In the genomic region with DNA sequence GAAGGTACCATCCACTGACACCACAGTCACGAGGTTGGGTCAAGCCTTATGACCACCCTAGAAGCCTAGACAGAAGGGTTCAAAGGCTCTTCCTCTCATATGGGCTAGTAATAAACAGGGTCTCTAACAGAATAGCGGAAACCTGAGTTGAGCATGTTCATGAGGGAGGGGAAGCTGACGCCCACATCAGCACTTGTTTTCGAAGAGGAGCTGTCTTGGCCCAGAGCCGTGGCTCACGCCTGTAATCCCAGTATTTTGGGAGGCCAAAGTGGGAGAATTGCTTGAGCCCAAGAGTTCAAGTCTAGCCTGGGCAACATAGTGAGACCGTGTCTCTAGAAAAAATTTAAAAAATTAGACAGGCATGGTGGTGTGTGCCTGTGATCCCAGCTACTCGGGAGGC, we compare ENCODE assay signal across 21 cellular contexts. TPM values are rescaled to one million over a fixed set of nuclear protein-coding genes. Genes with fewer than 3 reads are reported as not detected.
A peak's percentile ranks its signal among the peaks of the same experiment; 100 is the strongest.
DNase-seq lines count a peak whose midpoint lies in the region; ATAC-seq and TF ChIP-seq lines count a peak whose summit lies in the region.
"Had no signal": no experiment of that assay in that cellular context is flagged by ENCODE, and none has a peak within 500 bp of the region (broad histone marks: within the 10 kb centered on the region; RNA-seq: fewer than 3 reads in every experiment).

No MANE protein-coding gene starts in this region.

- TF ChIP-seq CTCF in OCI-LY3 (IDR thresholded peaks at IDR 0.05; ENCODE audit: low read depth, low read length) = no peak
- TF ChIP-seq CTCF in neutrophil (IDR thresholded peaks at IDR 0.05) = no peak
- TF ChIP-seq CTCF in right lobe of liver (IDR thresholded peaks at IDR 0.05) = no peak

- no peak overlapping the region for H3K4me2 ChIP-seq in OCI-LY3 (ENCODE audit: low read length)
- H3K4me2 ChIP-seq: SK-N-SH had no signal

- H3K36me3 Mint-ChIP-seq in activated CD4-positive, alpha-beta T cell treated with anti-CD3 and anti-CD28 coated beads, Interleukin-2, amount 10 ng/mL, durations not matched to agents 7 days and 5 days (ENCODE audit: low read depth) = peaks cover 2% of the 10 kb centered on the region
- peaks cover 0 to 5% of the 10 kb centered on the region in 2 donors for H3K36me3 Mint-ChIP-seq in activated naive CD4-positive, alpha-beta T cell treated with anti-CD3 and anti-CD28 coated beads, Interleukin-2, amount 50 U/mL, for 72 hours

- H3K27ac ChIP-seq in OCI-LY3 (ENCODE audit: low read length) = peak overlapping the region; percentile 98
- peak overlapping the region; percentile 95 for H3K27ac ChIP-seq in neutrophil
- no peak overlapping the region for H3K27ac ChIP-seq in right lobe of liver
- H3K27ac ChIP-seq: body of pancreas, colonic mucosa, GM23248, tibial artery had no signal

- no peak for TF ChIP-seq POLR2A in right lobe of liver (IDR thresholded peaks at IDR 0.05)

- peaks cover 54% of the 10 kb centered on the region for H3K79me2 ChIP-seq in OCI-LY3 (ENCODE audit: low read length)

- POLR2A ChIA-PET in activated CD4-positive, alpha-beta T cell treated with anti-CD3 and anti-CD28 coated beads, Interleukin-2, amount 10 ng/mL, durations not matched to agents 7 days and 5 days (lab: Charles Lee) = interaction anchor here (0.7 to 0.8 kb wide), 3 partner anchors 23 to 134 kb away, joined by 5 read pairs; no protein-coding TSS in a partner anchor

- H3K9ac ChIP-seq in OCI-LY3 (ENCODE audit: low read length) = peak overlapping the region; percentile 48; the same call in 1 of the 2 replicates
- H3K9ac ChIP-seq: GM23248, SK-N-SH had no signal

- DNase-seq in activated CD4-positive, alpha-beta T cell treated with anti-CD3 and anti-CD28 coated beads, Interleukin-2, amount 10 ng/mL, durations not matched to agents 7 days and 5 days = no peak
- DNase-seq in activated CD4-positive, alpha-beta T cell treated with anti-CD3 and anti-CD28 coated beads, Interleukin-2, amount 50 U/mL, for 48 hours = no peak
- DNase-seq in activated naive CD4-positive, alpha-beta T cell treated with anti-CD3 and anti-CD28 coated beads, Interleukin-2, amount 50 U/mL, for 72 hours (ENCODE audit: low spot score in 2 of 2) = no peak
- DNase-seq in right lobe of liver (no peak), SHP77 treated with DMSO at 0.1 percent for 48 hours (lab: John Stamatoyannopoulos, UW) (no peak), putamen (ENCODE audit: low spot score) (no peak)
- DNase-seq: activated gamma-delta T cell treated with Interleukin-2 at 50 U/mL for 16 hours, body of pancreas, colonic mucosa, DMS79 treated with DMSO at 0.1 percent for 48 hours, GM23248, NCI-H1417 treated with DMSO at 0.1 percent for 48 hours, nephron progenitor cell, SK-N-SH, tibial artery had no signal

- H3K27me3 ChIP-seq in OCI-LY3 (ENCODE audit: low read depth, low read length) = no peaks in the 10 kb centered on the region
- no peaks in the 10 kb centered on the region for H3K27me3 ChIP-seq in neutrophil
- no peaks in the 10 kb centered on the region for H3K27me3 ChIP-seq in right lobe of liver
- H3K27me3 ChIP-seq: body of pancreas, colonic mucosa, tibial artery had no signal

- H3K4me3 ChIP-seq in OCI-LY3 (ENCODE audit: low read length) = no peak overlapping the region
- no peak overlapping the region for H3K4me3 ChIP-seq in neutrophil (ENCODE audit: low read depth in 1 of 2, low read length in 1 of 2)
- no peak overlapping the region for H3K4me3 ChIP-seq in right lobe of liver
- H3K4me3 ChIP-seq: body of pancreas, colonic mucosa, GM23248, tibial artery had no signal

- peaks cover 3% of the 10 kb centered on the region; the same call in 1 of the 2 replicates for H3K9me3 ChIP-seq in OCI-LY3 (ENCODE audit: insufficient read depth, low read length)
- H3K9me3 ChIP-seq in neutrophil = no peaks in the 10 kb centered on the region
- no peaks in the 10 kb centered on the region for H3K9me3 ChIP-seq in right lobe of liver
- H3K9me3 ChIP-seq: body of pancreas, colonic mucosa, SK-N-SH, tibial artery had no signal

- no peak for ATAC-seq in activated naive CD4-positive, alpha-beta T cell treated with anti-CD3 and anti-CD28 coated beads, Interleukin-2, amount 50 U/mL, for 72 hours
- no peak for ATAC-seq in right lobe of liver
- ATAC-seq: body of pancreas had no signal

- CTCF ChIA-PET in activated CD4-positive, alpha-beta T cell treated with anti-CD3 and anti-CD28 coated beads, Interleukin-2, amount 10 ng/mL, durations not matched to agents 7 days and 5 days (lab: Charles Lee) = interaction anchor here (1.0 to 1.7 kb wide), 7 partner anchors 17 to 138 kb away, joined by 3 to 6 read pairs (median 4); partner anchors contain the start of gene TMSB4X

- no peaks in the 10 kb centered on the region for H3K9me3 Mint-ChIP-seq in activated CD4-positive, alpha-beta T cell treated with anti-CD3 and anti-CD28 coated beads, Interleukin-2, amount 10 ng/mL, durations not matched to agents 7 days and 5 days
- no peaks in the 10 kb centered on the region for H3K9me3 Mint-ChIP-seq in activated naive CD4-positive, alpha-beta T cell treated with anti-CD3 and anti-CD28 coated beads, Interleukin-2, amount 50 U/mL, for 72 hours

- H3K4me3 Mint-ChIP-seq in activated CD4-positive, alpha-beta T cell treated with anti-CD3 and anti-CD28 coated beads, Interleukin-2, amount 10 ng/mL, durations not matched to agents 7 days and 5 days = peak overlapping the region; percentile 54
- H3K4me3 Mint-ChIP-seq: nephron progenitor cell had no signal

- peak overlapping the region; percentile 96 for H3K27ac Mint-ChIP-seq in activated CD4-positive, alpha-beta T cell treated with anti-CD3 and anti-CD28 coated beads, Interleukin-2, amount 10 ng/mL, durations not matched to agents 7 days and 5 days
- H3K27ac Mint-ChIP-seq in activated naive CD4-positive, alpha-beta T cell treated with anti-CD3 and anti-CD28 coated beads, Interleukin-2, amount 50 U/mL, for 72 hours = peak overlapping the region; percentile 92 to 98
- H3K27ac Mint-ChIP-seq: nephron progenitor cell had no signal

- H4K20me1 ChIP-seq in OCI-LY3 (ENCODE audit: insufficient read depth, low read length) = no peaks in the 10 kb centered on the region

- no peaks in the 10 kb centered on the region for H3K27me3 Mint-ChIP-seq in activated CD4-positive, alpha-beta T cell treated with anti-CD3 and anti-CD28 coated beads, Interleukin-2, amount 10 ng/mL, durations not matched to agents 7 days and 5 days

- intact Hi-C loops in right lobe of liver (cut with DNase I) = loop anchor here in 1 of 2 donors (10.0 kb wide), 1 partner anchor 521 kb away; no protein-coding TSS in a partner anchor

- H3K36me3 ChIP-seq in OCI-LY3 (replicated peaks; ENCODE audit: low read depth, low read length) (no peaks in the 10 kb centered on the region), neutrophil (no peaks in the 10 kb centered on the region), right lobe of liver (no peaks in the 10 kb centered on the region)
- H3K36me3 ChIP-seq: colonic mucosa, tibial artery had no signal

- peaks cover 91% of the 10 kb centered on the region for H3K4me1 ChIP-seq in OCI-LY3 (ENCODE audit: low read length)
- peaks cover 70 to 98% of the 10 kb centered on the region in 2 experiments for H3K4me1 ChIP-seq in neutrophil (ENCODE audit: control insufficient read depth in 1 of 2, insufficient read depth in 1 of 2, low read depth in 1 of 2, low read length in 1 of 2)
- H3K4me1 ChIP-seq in right lobe of liver = peaks cover 0 to 10% (median 0%) of the 10 kb centered on the region in 4 donors
- H3K4me1 ChIP-seq: colonic mucosa had no signal

- WGBS in right lobe of liver (ENCODE audit: insufficient coverage, low coverage, low lambda C conversion rate, missing lambda C conversion rate) = 81% methylated on average over 4 of the region's 8 CpGs

- peaks cover 79% of the 10 kb centered on the region for H3K4me1 Mint-ChIP-seq in activated CD4-positive, alpha-beta T cell treated with anti-CD3 and anti-CD28 coated beads, Interleukin-2, amount 10 ng/mL, durations not matched to agents 7 days and 5 days

- H2AFZ ChIP-seq in OCI-LY3 (ENCODE audit: low read depth, low read length) = no peak overlapping the region
- H2AFZ ChIP-seq: GM23248 had no signal

RNA-seq across cellular contexts. Expression of gene TMSB4X, which starts 21.5 kb away (rescaled TPM):
- total RNA-seq in activated CD4-positive, alpha-beta T cell treated with anti-CD3 and anti-CD28 coated beads, Interleukin-2, amount 10 ng/mL, durations not matched to agents 7 days and 5 days = 1,000 to 10,000 TPM; 9,113 to 9,418 TPM
- over 10,000 TPM in 1 of 2 donors, 1,000 to 10,000 TPM in 1; 8,550 to 11,762 TPM for total RNA-seq in activated naive CD4-positive, alpha-beta T cell treated with anti-CD3 and anti-CD28 coated beads, Interleukin-2, amount 50 U/mL, for 72 hours
- 1,000 to 10,000 TPM in 1 of 6 experiments, 100 to 1,000 TPM in 5; 348 to 1,121 (median 708) TPM for total RNA-seq in right lobe of liver

RNA-seq across cellular contexts. Expression of gene TLR8, which starts 47.0 kb away (rescaled TPM):
- total RNA-seq in activated CD4-positive, alpha-beta T cell treated with anti-CD3 and anti-CD28 coated beads, Interleukin-2, amount 10 ng/mL, durations not matched to agents 7 days and 5 days = not detected
- not detected for total RNA-seq in activated naive CD4-positive, alpha-beta T cell treated with anti-CD3 and anti-CD28 coated beads, Interleukin-2, amount 50 U/mL, for 72 hours
- 1 to 10 TPM in 4 of 6 experiments, under 1 TPM in 2; 0.37 to 2.2 (median 1.4) TPM for total RNA-seq in right lobe of liver
- total RNA-seq: endothelial cell of umbilical vein, fibroblast of villous mesenchyme, GM23248, kidney epithelial cell, pulmonary artery endothelial cell had no signal

Comparison
In these comparisons a context has a peak if more than half of its experiments do, and no peak if none do; other contexts are left out.
1. H3K27ac ChIP-seq: peak in OCI-LY3 (single experiment) and neutrophil (single experiment); none in right lobe of liver (0 of 3).
2. RNA of gene TMSB4X, which starts 21.5 kb away (total RNA-seq): 8,550 to 11,762 TPM in activated naive CD4-positive, alpha-beta T cell treated with anti-CD3 and anti-CD28 coated beads, Interleukin-2, amount 50 U/mL, for 72 hours and 9,113 to 9,418 TPM in activated CD4-positive, alpha-beta T cell treated with anti-CD3 and anti-CD28 coated beads, Interleukin-2, amount 10 ng/mL, durations not matched to agents 7 days and 5 days; 348 to 1,121 TPM in right lobe of liver; every median in the first group is over 4 times any median in the second.